Comparison of ENCODE assay signal across 11 cellular contexts in the genomic region with DNA sequence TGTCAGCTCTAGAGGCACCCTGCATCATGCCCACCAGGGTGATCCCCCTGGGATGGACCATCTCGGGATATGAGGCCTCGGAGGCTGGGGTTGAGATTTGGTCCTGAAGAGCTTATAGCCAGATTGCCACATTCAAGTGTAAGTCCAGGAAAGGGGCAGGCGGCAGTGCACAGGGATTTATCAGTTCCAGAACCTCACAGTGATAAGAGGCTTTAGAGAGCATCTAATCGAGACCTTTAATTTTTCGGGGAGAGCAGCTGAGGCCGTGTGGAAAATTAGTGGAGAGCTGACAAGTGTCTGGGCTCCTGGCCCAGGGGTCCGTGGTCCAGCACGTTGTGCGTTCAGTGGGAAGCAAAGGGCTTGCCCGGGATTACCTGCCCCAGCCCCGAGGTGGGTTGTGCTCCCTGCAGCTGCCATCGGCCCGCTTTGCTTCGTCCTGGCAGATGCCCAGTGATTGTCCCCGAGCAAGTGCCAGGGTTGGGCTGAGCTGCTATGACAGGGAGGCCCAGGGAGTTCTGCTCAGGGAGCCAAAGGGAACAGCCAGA. TPM values are rescaled to one million over a fixed set of nuclear protein-coding genes. Genes with fewer than 3 reads are reported as not detected.
DNase-seq lines count a peak whose midpoint lies in the region; ATAC-seq and TF ChIP-seq lines count a peak whose summit lies in the region.
"Had no signal": no experiment of that assay in that cellular context is flagged by ENCODE, and none has a peak within 500 bp of the region (broad histone marks: within the 10 kb centered on the region; RNA-seq: fewer than 3 reads in every experiment).

No MANE protein-coding gene starts in this region.

- no peak for TF ChIP-seq CTCF in thyroid gland (IDR thresholded peaks at IDR 0.05)
- no peak for TF ChIP-seq CTCF in body of pancreas (IDR thresholded peaks at IDR 0.05)

- no peaks in the 10 kb centered on the region for H3K27me3 ChIP-seq in thyroid gland
- H3K27me3 ChIP-seq in body of pancreas, result no peaks in the 10 kb centered on the region

- H3K27ac ChIP-seq in thyroid gland, result no peak overlapping the region
- H3K27ac ChIP-seq in body of pancreas, result no peak overlapping the region

- peak; percentile 32 for ATAC-seq in left ventricle myocardium superior
- ATAC-seq in Right ventricle myocardium superior (ENCODE audit: poor library complexity), result no peak
- ATAC-seq in HG03432 (IDR thresholded peaks at IDR 0.05; ENCODE audit: unreplicated experiment), result no peak
- ATAC-seq in body of pancreas, result no peak

- H3K36me3 ChIP-seq in thyroid gland (no peaks in the 10 kb centered on the region), body of pancreas (replicated peaks in 1 of 2; ENCODE audit: insufficient read depth in 1 of 2, low read depth in 2 of 2) (no peaks in the 10 kb centered on the region)

- DNase-seq in left ventricle myocardium superior (no peak), Right ventricle myocardium superior (no peak), NCI-H524 treated with DMSO at 0.1 percent for 48 hours (lab: John Stamatoyannopoulos, UW) (peak; percentile 85), head of caudate nucleus (peak in 34 of 42 donors; percentile 17 to 77 (median 44)), thyroid gland (peak; percentile 50 to 64), GDM1 (lab: John Stamatoyannopoulos, UW) (no peak), body of pancreas (no peak)
- DNase-seq: activated naive CD4-positive, alpha-beta T cell treated with Interleukin-2 at 50 U/mL for 16 hours; Kasumi-1; stimulated activated CD4-positive, alpha-beta T cell treated with anti-CD3 and anti-CD28 coated beads, Interleukin-12 subunit alpha, Interleukin-12 subunit beta, amount 100 ng/mL, for 4 hours had no signal

- TF ChIP-seq POLR2A in thyroid gland (IDR thresholded peaks at IDR 0.05) (no peak), body of pancreas (IDR thresholded peaks at IDR 0.05) (no peak)

- H3K4me1 ChIP-seq in thyroid gland (peaks cover 16 to 17% of the 10 kb centered on the region in 2 donors), body of pancreas (peaks cover 6% of the 10 kb centered on the region)

- H3K4me3 ChIP-seq in thyroid gland (replicated peaks in 1 of 3) (no peak overlapping the region), body of pancreas (no peak overlapping the region)

- intact Hi-C loops in left ventricle myocardium superior (cut with micrococcal nuclease) (no loop called here), Right ventricle myocardium superior (cut with DNase I) (no loop called here), head of caudate nucleus (cut with DNase I) (loop anchor here (5.0 kb wide), 2 partner anchors 49 to 529 kb away; no protein-coding TSS in a partner anchor), thyroid gland (cut with DNase I) (no loop called here), body of pancreas (cut with DNase I) (loop anchor here (10.0 kb wide), 1 partner anchor 334 kb away; no protein-coding TSS in a partner anchor)

- WGBS in thyroid gland, 2 donors, result 39 to 47% methylated on average over 6 to 14 of the region's 15 CpGs
- 47 to 48% methylated on average over 15 of the region's 15 CpGs for WGBS in body of pancreas, 2 donors

- no peaks in the 10 kb centered on the region for H3K9me3 ChIP-seq in thyroid gland
- H3K9me3 ChIP-seq in body of pancreas, result no peaks in the 10 kb centered on the region

RNA-seq across cellular contexts. Expression of a gene that starts 52.1 kb away (rescaled TPM):
- total RNA-seq in left ventricle myocardium superior, result 2.4 TPM
- 2.4 TPM for total RNA-seq in Right ventricle myocardium superior
- total RNA-seq in thyroid gland, result 1 to 10 TPM; 2.7 to 3.7 (median 3.0) TPM
- 1 to 10 TPM; 4.4 to 4.6 TPM for total RNA-seq in body of pancreas

Comparison
In these comparisons a context has a peak if more than half of its experiments do, and no peak if none do; other contexts are left out.
1. DNase-seq: peak in NCI-H524 treated with DMSO at 0.1 percent for 48 hours (single experiment), head of caudate nucleus (34 of 42) and thyroid gland (2 of 2); none in left ventricle myocardium superior (single experiment), Right ventricle myocardium superior (single experiment), GDM1 (single experiment) and body of pancreas (0 of 4).
2. intact Hi-C loops: an anchor here in head of caudate nucleus (5.0 kb wide) and body of pancreas (10.0 kb wide); none called in left ventricle myocardium superior, Right ventricle myocardium superior and thyroid gland.